In genomic region chr12:56630180-56630632, GRCh38 we compare ENCODE assay signal across 1 cellular context.
TF ChIP-seq lines count a peak whose summit lies in the region.

Gene BAZ2A (minus strand): TSS chr12:56630326. CDS start chr12:56617530, 12,796 bp downstream.

TF ChIP-seq in HepG2, 621 proteins besides CTCF, POLR2A, EP300 and RAD21 (continued from another document and continues in another):
- TF ChIP-seq ARID5B (CRISPR knock-in tag; IDR thresholded peaks at IDR 0.05) = peak; percentile 52
- no peak; the same call in 1 of the 2 replicates for TF ChIP-seq ZNF83 (CRISPR knock-in tag; IDR thresholded peaks at IDR 0.05; ENCODE audit: borderline replicate concordance)
- TF ChIP-seq NBN (conservative IDR thresholded peaks at IDR 0.05) = no peak
- TF ChIP-seq ZNF3 (CRISPR knock-in tag; IDR thresholded peaks at IDR 0.05) = no peak
- TF ChIP-seq JUNB (CRISPR knock-in tag; IDR thresholded peaks at IDR 0.05; ENCODE audit: borderline replicate concordance) = no peak
- no peak for TF ChIP-seq ZC3H13 (CRISPR knock-in tag; IDR thresholded peaks at IDR 0.05)
- no peak for TF ChIP-seq ZNF30 (CRISPR knock-in tag; IDR thresholded peaks at IDR 0.05)
- TF ChIP-seq DZIP1 (CRISPR knock-in tag; IDR thresholded peaks at IDR 0.05) = no peak
- no peak for TF ChIP-seq RFX1 (IDR thresholded peaks at IDR 0.05)
- TF ChIP-seq CBFB (CRISPR knock-in tag; IDR thresholded peaks at IDR 0.05) = peak; percentile 88
- peak; percentile 60; the same call in 1 of the 2 replicates for TF ChIP-seq IKZF5 (CRISPR knock-in tag; IDR thresholded peaks at IDR 0.05)
- TF ChIP-seq KDM3A (CRISPR knock-in tag; IDR thresholded peaks at IDR 0.05; ENCODE audit: low read depth) = peak; percentile 84; the same call in 1 of the 2 replicates
- peak in 1 of 2 experiments; percentile 43; a peak in 1 of 4 replicates for TF ChIP-seq REST (IDR thresholded peaks at IDR 0.05; ENCODE audit: borderline replicate concordance in 1 of 2, low read depth in 1 of 2, low read length in 2 of 2)
- peak; percentile 88; the same call in 1 of the 2 replicates for TF ChIP-seq ZNF691 (CRISPR knock-in tag; IDR thresholded peaks at IDR 0.05; ENCODE audit: borderline replicate concordance, low read depth)
- no peak for TF ChIP-seq TEF (CRISPR knock-in tag; IDR thresholded peaks at IDR 0.05)
- TF ChIP-seq SP140L (CRISPR knock-in tag; IDR thresholded peaks at IDR 0.05; ENCODE audit: borderline replicate concordance) = no peak
- TF ChIP-seq CC2D1A (CRISPR knock-in tag; IDR thresholded peaks at IDR 0.05) = no peak
- no peak; the same call in 1 of the 2 replicates for TF ChIP-seq MED13 (CRISPR knock-in tag; IDR thresholded peaks at IDR 0.05)
- no peak for TF ChIP-seq ZFP62 (CRISPR knock-in tag; IDR thresholded peaks at IDR 0.05)
- TF ChIP-seq ZNF205 (CRISPR knock-in tag; IDR thresholded peaks at IDR 0.05) = peak; percentile 72
- no peak for TF ChIP-seq ZNF672 (CRISPR knock-in tag; IDR thresholded peaks at IDR 0.05)
- no peak for TF ChIP-seq ZNF761 (CRISPR knock-in tag; conservative IDR thresholded peaks at IDR 0.05)
- TF ChIP-seq IRX3 (CRISPR knock-in tag; IDR thresholded peaks at IDR 0.05; ENCODE audit: borderline replicate concordance, low read depth) = no peak
- TF ChIP-seq ZNF790 (CRISPR knock-in tag; IDR thresholded peaks at IDR 0.05; ENCODE audit: borderline replicate concordance) = no peak
- 0 out of 2 replicates have a peak, but pooled peaks have one; percentile 58 for TF ChIP-seq KLF9 (CRISPR knock-in tag; IDR thresholded peaks at IDR 0.05; ENCODE audit: low read depth)
- peak; percentile 76; the same call in 1 of the 2 replicates for TF ChIP-seq MTA1 (CRISPR knock-in tag; IDR thresholded peaks at IDR 0.05; ENCODE audit: borderline replicate concordance)
- TF ChIP-seq SCMH1 (CRISPR knock-in tag; IDR thresholded peaks at IDR 0.05; ENCODE audit: borderline replicate concordance) = no peak
- TF ChIP-seq DMAP1 (CRISPR knock-in tag; IDR thresholded peaks at IDR 0.05) = peak; percentile 63; the same call in 1 of the 2 replicates
- TF ChIP-seq FOXA3 (CRISPR knock-in tag; IDR thresholded peaks at IDR 0.05) = peak; percentile 57
- TF ChIP-seq MYPOP (CRISPR knock-in tag; IDR thresholded peaks at IDR 0.05) = no peak
- TF ChIP-seq ZNF878 (CRISPR knock-in tag; IDR thresholded peaks at IDR 0.05) = no peak
- peak; percentile 80; the same call in 1 of the 2 replicates for TF ChIP-seq AKAP8 (CRISPR knock-in tag; IDR thresholded peaks at IDR 0.05)
- TF ChIP-seq SNAPC4 (CRISPR knock-in tag; IDR thresholded peaks at IDR 0.05) = no peak
- no peak for TF ChIP-seq TP53 (CRISPR knock-in tag; conservative IDR thresholded peaks at IDR 0.05)
- no peak for TF ChIP-seq ZBTB37 (CRISPR knock-in tag; IDR thresholded peaks at IDR 0.05)
- no peak for TF ChIP-seq ISX (CRISPR knock-in tag; conservative IDR thresholded peaks at IDR 0.05)
- no peak for TF ChIP-seq GFI1 (CRISPR knock-in tag; IDR thresholded peaks at IDR 0.05; ENCODE audit: borderline replicate concordance)
- 0 out of 2 replicates have a peak, but pooled peaks have one; percentile 65 for TF ChIP-seq ZNF674 (CRISPR knock-in tag; IDR thresholded peaks at IDR 0.05; ENCODE audit: low read depth)
- TF ChIP-seq ZNF143 (CRISPR knock-in tag; IDR thresholded peaks at IDR 0.05) = no peak
- no peak for TF ChIP-seq ZNF737 (CRISPR knock-in tag; IDR thresholded peaks at IDR 0.05; ENCODE audit: borderline replicate concordance)
- TF ChIP-seq ZNF432 (CRISPR knock-in tag; IDR thresholded peaks at IDR 0.05; ENCODE audit: borderline replicate concordance) = no peak
- TF ChIP-seq CCDC6 (CRISPR knock-in tag; IDR thresholded peaks at IDR 0.05) = no peak
- no peak for TF ChIP-seq ZNF564 (CRISPR knock-in tag; IDR thresholded peaks at IDR 0.05)
- TF ChIP-seq ARHGAP35 (CRISPR knock-in tag; IDR thresholded peaks at IDR 0.05; ENCODE audit: borderline replicate concordance) = no peak
